Comparison of ENCODE assay signal across 21 cellular contexts in genomic region chr17:48985436-48986245, GRCh38. TPM values are rescaled to one million over a fixed set of nuclear protein-coding genes. Genes with fewer than 3 reads are reported as not detected.
"Had no signal": no experiment of that assay in that cellular context is flagged by ENCODE, and none has a peak within 500 bp of the region (broad histone marks: within the 10 kb centered on the region; RNA-seq: fewer than 3 reads in every experiment).

No MANE protein-coding gene starts in this region.

- H3K27me3 ChIP-seq: ovary had no signal

- DNase-seq: activated CD4-positive, alpha-beta T cell treated with anti-CD3 and anti-CD28 coated beads, Interleukin-2, amount 10 ng/mL, durations not matched to agents 24 days and 14 days; activated T-cell treated with anti-CD3 and anti-CD28 coated beads, Interleukin-2, amount 50 U/mL, for 1 hour; adrenal gland; effector memory CD4-positive, alpha-beta T cell; heart left ventricle; left cardiac atrium; ovary; sigmoid colon; stimulated activated CD4-positive, alpha-beta T cell treated with anti-CD3 and anti-CD28 coated beads, Interleukin-2, amount 100 ng/mL, for 24 hours; T-helper 17 cell had no signal

- H3K9me3 ChIP-seq: adrenal gland, ovary, sigmoid colon had no signal

- H3K27ac ChIP-seq: adrenal gland, epithelial cell of prostate, heart left ventricle, ovary, sigmoid colon, thoracic aorta had no signal

- H3K4me1 ChIP-seq: adrenal gland, heart left ventricle, sigmoid colon had no signal

- H3K4me3 ChIP-seq: adrenal gland, heart left ventricle, ovary, sigmoid colon, thoracic aorta had no signal

- H3K36me3 ChIP-seq: adrenal gland, heart left ventricle, ovary, sigmoid colon, thoracic aorta had no signal

RNA-seq across cellular contexts. Expression of gene IGF2BP1, which starts 11.5 kb away (rescaled TPM):
- total RNA-seq: activated CD4-positive, alpha-beta T cell treated with anti-CD3 and anti-CD28 coated beads, Interleukin-2, amount 10 ng/mL, durations not matched to agents 24 days and 14 days; cardiac septum; heart left ventricle; T-helper 17 cell had no signal

RNA-seq across cellular contexts. Expression of gene GIP, which starts 17.2 kb away (rescaled TPM):
- total RNA-seq: activated CD4-positive, alpha-beta T cell treated with anti-CD3 and anti-CD28 coated beads, Interleukin-2, amount 10 ng/mL, durations not matched to agents 24 days and 14 days; activated CD8-positive, alpha-beta memory T cell treated with anti-CD3 and anti-CD28 coated beads for 36 hours; activated T-helper 2 cell treated with anti-CD3 and anti-CD28 coated beads, Interferon-gamma antibody, Interleukin-2, Interleukin-4, amounts not matched to agents 10 μg/mL and 5 μg/mL and 100 μg/mL, durations not matched to agents 14 hours and 24 hours and 36 hours; cardiac septum; frontal cortex; heart left ventricle; left cardiac atrium; lung microvascular endothelial cell; neural crest cell; ovary; pulmonary artery endothelial cell; sigmoid colon; T-helper 17 cell; thoracic aorta; urinary bladder; WTC11 had no signal
- polyA plus RNA-seq: heart left ventricle, ovary, sigmoid colon, urinary bladder had no signal
